8 cellular contexts compared by ENCODE assay signal in genomic region chr11:6474423-6474792, GRCh38.
DNase-seq lines count a peak whose midpoint lies in the region; TF ChIP-seq lines count a peak whose summit lies in the region.

No MANE protein-coding gene starts in this region.

- intact Hi-C loops in posterior cingulate gyrus (cut with DNase I): loop anchor here (10.0 kb wide), 1 partner anchor 130 kb away; the partner anchor contains the start of genes ILK and RRP8

- peak overlapping the region; percentile 45 for H2AFZ ChIP-seq in SU-DHL-6 (ENCODE audit: low read depth, low read length, severe bottlenecking)

- no peak overlapping the region for H3K27ac ChIP-seq in SU-DHL-6 (ENCODE audit: low read depth, low read length)

- no peaks in the 10 kb centered on the region for H4K20me1 ChIP-seq in SU-DHL-6 (ENCODE audit: low read depth, low read length)

- H3K4me3 ChIP-seq in GM12865 (ENCODE audit: low read depth, low read length) (peak overlapping the region; percentile 51), SU-DHL-6 (ENCODE audit: insufficient read depth, low read length, poor library complexity, severe bottlenecking) (peak overlapping the region; percentile 35), fibroblast of mammary gland (ENCODE audit: control insufficient read depth, low read depth, low read length) (peak overlapping the region; percentile 65), retinal pigment epithelial cell (ENCODE audit: low read length) (peak overlapping the region; percentile 67)

- H3K9me3 ChIP-seq in SU-DHL-6 (ENCODE audit: insufficient read depth, low read length): no peaks in the 10 kb centered on the region

- no peaks in the 10 kb centered on the region for H3K36me3 ChIP-seq in SU-DHL-6 (ENCODE audit: low read length)

- peaks cover 15% of the 10 kb centered on the region for H3F3A ChIP-seq in SU-DHL-6 (ENCODE audit: insufficient read depth)

- TF ChIP-seq CTCF in GM12865 (IDR thresholded peaks at IDR 0.05; ENCODE audit: insufficient read depth, low read depth, low read length, missing control alignments): no peak
- TF ChIP-seq CTCF in SU-DHL-6 (IDR thresholded peaks at IDR 0.05; ENCODE audit: insufficient read depth, low read length, poor library complexity, severe bottlenecking): no peak
- TF ChIP-seq CTCF in fibroblast of mammary gland (conservative IDR thresholded peaks at IDR 0.05; ENCODE audit: control insufficient read depth, insufficient read depth, low read depth, low read length): no peak
- TF ChIP-seq CTCF in retinal pigment epithelial cell (conservative IDR thresholded peaks at IDR 0.05; ENCODE audit: low read depth, low read length): no peak

- no peaks in the 10 kb centered on the region for H3K79me2 ChIP-seq in SU-DHL-6 (ENCODE audit: insufficient read depth, low read length)

- H3K4me2 ChIP-seq in SU-DHL-6 (ENCODE audit: low read depth, low read length, poor library complexity, severe bottlenecking): peak overlapping the region; percentile 52

- peak overlapping the region; percentile 26; the same call in 1 of the 2 replicates for H3K9ac ChIP-seq in SU-DHL-6 (ENCODE audit: low read length)

- H3K27me3 ChIP-seq in SU-DHL-6 (ENCODE audit: low read length): no peaks in the 10 kb centered on the region

- no peaks in the 10 kb centered on the region for H3K9me2 ChIP-seq in SU-DHL-6 (replicated peaks; ENCODE audit: insufficient read depth, low read length)

- DNase-seq in GM12865 (ENCODE audit: low read depth) (no peak), fibroblast of mammary gland (ENCODE audit: low read depth) (no peak), retinal pigment epithelial cell (ENCODE audit: low read depth) (no peak), KG1 (lab: John Stamatoyannopoulos, UW) (no peak), activated gamma-delta T cell treated with Interleukin-2 at 50 U/mL for 16 hours (no peak), NCI-H2107 treated with DMSO at 0.1 percent for 48 hours (lab: John Stamatoyannopoulos, UW; ENCODE audit: unreplicated experiment) (no peak), posterior cingulate gyrus (no peak)
